In the genomic region with DNA sequence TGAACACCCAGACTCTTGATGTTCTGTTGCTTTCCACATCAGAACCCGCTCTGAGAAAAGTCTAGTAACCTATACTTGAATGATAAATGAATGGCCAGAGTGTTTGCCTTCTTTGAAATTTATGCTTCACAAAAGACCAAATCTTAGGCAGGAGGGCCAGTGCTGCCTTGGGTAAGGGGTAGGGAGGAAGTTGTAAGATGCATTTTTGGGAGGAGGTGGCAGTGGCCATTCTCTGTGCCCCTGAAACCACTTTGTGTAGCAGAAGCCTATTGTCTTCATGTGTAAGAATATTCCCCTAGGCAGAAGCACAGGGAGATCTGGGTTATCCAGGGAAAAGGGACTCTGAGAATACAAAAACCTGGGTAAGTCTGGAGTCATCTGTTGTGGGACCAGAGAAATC, we compare ENCODE assay signal across 8 cellular contexts.
DNase-seq lines count a peak whose midpoint lies in the region; ATAC-seq and TF ChIP-seq lines count a peak whose summit lies in the region.
"Not testable (repeated sequence)": the region's sequence is repeated elsewhere in the genome, so short reads cannot be mapped to it uniquely, and the experiment has no call there.

No MANE protein-coding gene starts in this region.

- not testable (repeated sequence) for H3F3A ChIP-seq in OCI-LY1 (ENCODE audit: insufficient read depth, low read length)

- not testable (repeated sequence) for H3K36me3 ChIP-seq in GM06990 (ENCODE audit: control insufficient read depth, insufficient read depth, low read length); OCI-LY1 (ENCODE audit: insufficient read depth, low read length)

- H3K36me3 Mint-ChIP-seq in stimulated activated memory B cell treated with anti-CD40 and anti-IgM and Interleukin-4, amounts not matched to agents 10 μg/mL and 1 μg/mL and 100 μg/mL, for 72 hours = not testable (repeated sequence)

- not testable (repeated sequence) for H3K79me2 ChIP-seq in OCI-LY1 (ENCODE audit: insufficient read depth, low read length)

- not testable (repeated sequence) for H2AFZ ChIP-seq in OCI-LY1 (ENCODE audit: low read length)

- H3K27ac ChIP-seq in OCI-LY1 (ENCODE audit: low read depth, low read length, poor library complexity, severe bottlenecking) = peak overlapping the region; percentile 54

- not testable (repeated sequence) for H3K27me3 Mint-ChIP-seq in stimulated activated memory B cell treated with anti-CD40 and anti-IgM and Interleukin-4, amounts not matched to agents 10 μg/mL and 1 μg/mL and 100 μg/mL, for 72 hours

- not testable (repeated sequence) for DNase-seq in GM06990 (ENCODE audit: extremely low read depth, insufficient read length)

- peak overlapping the region; percentile 10; the same call in 1 of the 2 replicates for H3K4me3 ChIP-seq in GM06990 (replicated peaks; ENCODE audit: low read depth, low read length)
- peak overlapping the region; percentile 56 for H3K4me3 ChIP-seq in OCI-LY1 (ENCODE audit: low read depth, low read length, poor library complexity, severe bottlenecking)

- not testable (repeated sequence) for H3K9ac ChIP-seq in OCI-LY1 (ENCODE audit: low read length)

- H3K27me3 ChIP-seq in GM06990 (replicated peaks; ENCODE audit: control insufficient read depth, insufficient read depth, low read length); OCI-LY1 (ENCODE audit: insufficient read depth, low read length): not testable (repeated sequence)

- TF ChIP-seq CTCF in GM06990 (IDR thresholded peaks at IDR 0.05; ENCODE audit: insufficient read depth, low read length, poor library complexity, severe bottlenecking); OCI-LY1 (IDR thresholded peaks at IDR 0.05; ENCODE audit: low read length): not testable (repeated sequence)

- peak overlapping the region; percentile 46; the same call in 1 of the 2 replicates for H3K4me2 ChIP-seq in OCI-LY1 (ENCODE audit: low read length)

- H3K4me1 ChIP-seq in OCI-LY1 (ENCODE audit: insufficient read depth, low read length, severe bottlenecking) = not testable (repeated sequence)

- ATAC-seq in GM18868 (IDR thresholded peaks at IDR 0.05; ENCODE audit: unreplicated experiment) (peak; percentile 5), GM19397 (IDR thresholded peaks at IDR 0.05; ENCODE audit: unreplicated experiment) (peak; percentile 16), GM21515 (IDR thresholded peaks at IDR 0.05; ENCODE audit: unreplicated experiment) (peak; percentile 30), HG02571 (IDR thresholded peaks at IDR 0.05; ENCODE audit: unreplicated experiment) (peak; percentile 18), HG03045 (IDR thresholded peaks at IDR 0.05; ENCODE audit: unreplicated experiment) (peak; percentile 25)
- ATAC-seq in stimulated activated memory B cell treated with anti-CD40 and anti-IgM and Interleukin-4, amounts not matched to agents 10 μg/mL and 1 μg/mL and 100 μg/mL, for 72 hours = peak; percentile 52

- H3K9me3 ChIP-seq in OCI-LY1 (ENCODE audit: low read length) = not testable (repeated sequence)

- H4K20me1 ChIP-seq in OCI-LY1 (ENCODE audit: insufficient read depth, low read length) = not testable (repeated sequence)

- H3K4me3 Mint-ChIP-seq in stimulated activated memory B cell treated with anti-CD40 and anti-IgM and Interleukin-4, amounts not matched to agents 10 μg/mL and 1 μg/mL and 100 μg/mL, for 72 hours = not testable (repeated sequence)

- not testable (repeated sequence) for H3K27ac Mint-ChIP-seq in stimulated activated memory B cell treated with anti-CD40 and anti-IgM and Interleukin-4, amounts not matched to agents 10 μg/mL and 1 μg/mL and 100 μg/mL, for 72 hours

- H3K4me1 Mint-ChIP-seq in stimulated activated memory B cell treated with anti-CD40 and anti-IgM and Interleukin-4, amounts not matched to agents 10 μg/mL and 1 μg/mL and 100 μg/mL, for 72 hours = not testable (repeated sequence)

- H3K9me3 Mint-ChIP-seq in stimulated activated memory B cell treated with anti-CD40 and anti-IgM and Interleukin-4, amounts not matched to agents 10 μg/mL and 1 μg/mL and 100 μg/mL, for 72 hours = not testable (repeated sequence)

- not testable (repeated sequence) for H3K9me2 ChIP-seq in OCI-LY1 (ENCODE audit: low read depth, low read length)
